Comparison of ENCODE assay signal across 1 cellular context in genomic region chr11:73047773-73048371, GRCh38.
TF ChIP-seq lines count a peak whose summit lies in the region.

No MANE protein-coding gene starts in this region.

TF ChIP-seq in GM23338, 12 proteins besides CTCF, POLR2A, EP300 and RAD21 (continued from another document):
- TF ChIP-seq REST (IDR thresholded peaks at IDR 0.05; ENCODE audit: unreplicated experiment), result no peak
- TF ChIP-seq POLR2AphosphoS5 (IDR thresholded peaks at IDR 0.05; ENCODE audit: low read depth), result no peak
- no peak for TF ChIP-seq JUNB (IDR thresholded peaks at IDR 0.05; ENCODE audit: unreplicated experiment)
- no peak for TF ChIP-seq CREB1 (CRISPR knock-in tag; IDR thresholded peaks at IDR 0.05; ENCODE audit: low read depth)
